12 cellular contexts compared by ENCODE assay signal in genomic region chr4:108170729-108171540, GRCh38. TPM values are rescaled to one million over a fixed set of nuclear protein-coding genes. Genes with fewer than 3 reads are reported as not detected.
A peak's percentile ranks its signal among the peaks of the same experiment; 100 is the strongest.
DNase-seq lines count a peak whose midpoint lies in the region; ATAC-seq and TF ChIP-seq lines count a peak whose summit lies in the region.
"Had no signal": no experiment of that assay in that cellular context is flagged by ENCODE, and none has a peak within 500 bp of the region (broad histone marks: within the 10 kb centered on the region; RNA-seq: fewer than 3 reads in every experiment).

No MANE protein-coding gene starts in this region.

- H3K36me3 Mint-ChIP-seq in chondrocyte (ENCODE audit: low read depth) (no peaks in the 10 kb centered on the region), nephron (ENCODE audit: low read depth) (no peaks in the 10 kb centered on the region)

- peak; percentile 90 for DNase-seq in NCI-H69 (lab: John Stamatoyannopoulos, UW)
- no peak for DNase-seq in chondrocyte (ENCODE audit: low spot score)
- no peak for DNase-seq in NK-92 treated with Interleukin-12 subunit alpha and Interleukin-12 subunit beta, amount 100 ng/mL, for 24 hours (lab: John Stamatoyannopoulos, UW)
- no peak for DNase-seq in anterior cingulate cortex (lab: John Stamatoyannopoulos, UW)
- DNase-seq: occipital lobe had no signal

- H3K9me3 Mint-ChIP-seq in chondrocyte (ENCODE audit: low read depth) (no peaks in the 10 kb centered on the region), nephron (no peaks in the 10 kb centered on the region)

- H3K4me1 Mint-ChIP-seq in chondrocyte (ENCODE audit: low read depth) (peaks cover 38% of the 10 kb centered on the region), nephron (peaks cover 48% of the 10 kb centered on the region)

- H3K4me1 ChIP-seq in ES-I3 (ENCODE audit: insufficient read depth, low read length), result peaks cover 21% of the 10 kb centered on the region

- TF ChIP-seq CTCF in chondrocyte (IDR thresholded peaks at IDR 0.05) (no peak), nephron (IDR thresholded peaks at IDR 0.05; ENCODE audit: unreplicated experiment in 3 of 3) (no peak)

- H3K4me3 Mint-ChIP-seq in chondrocyte (ENCODE audit: unreplicated experiment) (peak overlapping the region; percentile 33), nephron (peak overlapping the region; percentile 84 to 100 (median 91))

- H3K27ac Mint-ChIP-seq in chondrocyte (ENCODE audit: unreplicated experiment) (no peak overlapping the region), nephron (peak overlapping the region; percentile 21 to 73 (median 39))

- H3K9ac ChIP-seq in ES-I3 (ENCODE audit: low read depth, low read length), result peak overlapping the region; percentile 80; the same call in 1 of the 2 replicates

- no peaks in the 10 kb centered on the region for H3K36me3 ChIP-seq in ES-I3 (ENCODE audit: insufficient read depth, low read length)
- H3K36me3 ChIP-seq: heart left ventricle had no signal

- H3K9me3 ChIP-seq in ES-I3 (ENCODE audit: control insufficient read depth, insufficient read depth, low read length), result no peaks in the 10 kb centered on the region
- H3K9me3 ChIP-seq: heart left ventricle had no signal

- H3K27me3 Mint-ChIP-seq in chondrocyte (ENCODE audit: low read depth) (peaks cover 42% of the 10 kb centered on the region), nephron (ENCODE audit: low read depth) (peaks cover 68% of the 10 kb centered on the region)

- ATAC-seq in HG02623 (IDR thresholded peaks at IDR 0.05; ENCODE audit: unreplicated experiment) (no peak), GM21786 (IDR thresholded peaks at IDR 0.05; ENCODE audit: unreplicated experiment) (no peak)
- ATAC-seq: activated CD4-positive, CD25-positive, alpha-beta regulatory T cell treated with anti-CD3 and anti-CD28 coated beads, Interleukin-2, amount 50 U/mL, for 24 hours; heart left ventricle; Panc1 had no signal

RNA-seq across cellular contexts. Expression of gene LEF1, which starts 2.2 kb away (rescaled TPM):
- total RNA-seq in chondrocyte, result 2.8 to 4.6 TPM (median 3.1 TPM) in 3 replicates
